ENCODE assay signal across 11 cellular contexts in the genomic region with DNA sequence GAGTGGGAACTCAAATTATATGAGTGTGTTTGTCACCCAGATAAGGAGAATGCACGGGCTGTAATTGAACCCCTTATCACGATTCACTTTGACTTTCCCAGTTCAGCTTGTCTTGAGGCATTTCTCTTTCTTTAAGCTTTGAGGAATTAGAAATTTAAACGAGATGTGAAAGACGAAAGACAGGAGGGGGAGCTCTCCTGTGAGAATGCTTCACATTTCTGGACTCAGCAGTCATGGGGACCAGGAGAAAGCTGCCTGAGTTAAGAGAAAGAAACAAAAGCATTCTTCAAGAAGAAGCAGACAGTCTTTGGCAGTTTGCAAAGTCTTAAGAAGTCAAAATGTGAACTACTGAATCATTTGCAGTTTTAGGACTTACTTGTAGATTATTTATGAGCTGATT.
DNase-seq lines count a peak whose midpoint lies in the region; ATAC-seq, FAIRE-seq and TF ChIP-seq lines count a peak whose summit lies in the region.
"Had no signal": no experiment of that assay in that cellular context is flagged by ENCODE, and none has a peak within 500 bp of the region (broad histone marks: within the 10 kb centered on the region; RNA-seq: fewer than 3 reads in every experiment).

No MANE protein-coding gene starts in this region.

- TF ChIP-seq EP300 in stomach (IDR thresholded peaks at IDR 0.05) = no peak

- 10 to 17% (median 10%) methylated on average over 4 of the region's 4 CpGs for WGBS in stomach, 5 donors

- CTCF ChIA-PET in AG04450 (lab: Charles Lee) = interaction anchor here (0.6 to 1.9 kb wide), 17 partner anchors 10 to 1629 kb away, joined by 3 to 24 read pairs (median 4); no protein-coding TSS in a partner anchor

- POLR2A ChIA-PET in AG04450 (lab: Yijun Ruan, JAX) = no interaction called here

- FAIRE-seq in bronchial epithelial cell (lab: Jason Lieb, UNC) = no peak

- peak; percentile 38 for ATAC-seq in left lung

- H3K27me3 ChIP-seq in AG04450 (ENCODE audit: control insufficient read depth, insufficient read depth, low read length) (no peaks in the 10 kb centered on the region), bronchial epithelial cell (ENCODE audit: control insufficient read depth, insufficient read depth, low read length) (no peaks in the 10 kb centered on the region), left lung (no peaks in the 10 kb centered on the region), stomach (no peaks in the 10 kb centered on the region)
- H3K27me3 ChIP-seq: SJCRH30 had no signal

- H3K27ac ChIP-seq in AG04450 (ENCODE audit: low read depth, low read length) (no peak overlapping the region), left lung (no peak overlapping the region), stomach (no peak overlapping the region)
- H3K27ac ChIP-seq: epithelial cell of prostate, SJCRH30 had no signal

- peak; percentile 50 for TF ChIP-seq CTCF in AG04450 (IDR thresholded peaks at IDR 0.05; ENCODE audit: low read depth, low read length)
- no peak for TF ChIP-seq CTCF in bronchial epithelial cell (IDR thresholded peaks at IDR 0.05; ENCODE audit: insufficient read depth, low read length, severe bottlenecking)
- TF ChIP-seq CTCF in left lung (IDR thresholded peaks at IDR 0.05) = peak in 1 of 2 donors; percentile 10
- no peak for TF ChIP-seq CTCF in stomach (IDR thresholded peaks at IDR 0.05)

- no peak overlapping the region for H3K4me3 ChIP-seq in AG04450 (ENCODE audit: low read depth, low read length)
- H3K4me3 ChIP-seq in bronchial epithelial cell (ENCODE audit: low read depth, low read length) = no peak overlapping the region
- H3K4me3 ChIP-seq in left lung = no peak overlapping the region
- no peak overlapping the region for H3K4me3 ChIP-seq in stomach
- H3K4me3 ChIP-seq: SJCRH30 had no signal

- DNase-seq in AG04450 (ENCODE audit: low read depth, low spot score) = peak; percentile 29
- DNase-seq in HT-29 (ENCODE audit: low spot score) = peak; percentile 33
- peak; percentile 21 for DNase-seq in bronchial epithelial cell (ENCODE audit: low read depth)
- no peak for DNase-seq in left lung
- no peak for DNase-seq in stomach
- no peak for DNase-seq in NCI-H128 (lab: John Stamatoyannopoulos, UW; ENCODE audit: unreplicated experiment)
- no peak for DNase-seq in NCI-H1436 (lab: John Stamatoyannopoulos, UW)
- no peak for DNase-seq in D341Med (ENCODE audit: low spot score)
- DNase-seq: activated CD4-positive, alpha-beta T cell treated with anti-CD3 and anti-CD28 coated beads, Interleukin-2, amount 50 U/mL, for 48 hours; SJCRH30 had no signal

- no peaks in the 10 kb centered on the region for H3K4me1 ChIP-seq in left lung
- peaks cover 0 to 10% (median 0%) of the 10 kb centered on the region in 4 donors for H3K4me1 ChIP-seq in stomach
- H3K4me1 ChIP-seq: SJCRH30 had no signal

- H3K9me3 ChIP-seq in AG04450 (ENCODE audit: control insufficient read depth, insufficient read depth, low read length) = no peaks in the 10 kb centered on the region
- H3K9me3 ChIP-seq in left lung = no peaks in the 10 kb centered on the region
- H3K9me3 ChIP-seq in stomach = no peaks in the 10 kb centered on the region
- H3K9me3 ChIP-seq: SJCRH30 had no signal

- intact Hi-C loops in left lung (cut with DNase I) = no loop called here
- intact Hi-C loops in stomach (cut with DNase I; ENCODE audit: low total_unique reads) = no loop called here

- no peak for TF ChIP-seq POLR2A in stomach (IDR thresholded peaks at IDR 0.05)

- H3K36me3 ChIP-seq in bronchial epithelial cell (ENCODE audit: control insufficient read depth, insufficient read depth, low read length) (no peaks in the 10 kb centered on the region), left lung (no peaks in the 10 kb centered on the region), stomach (no peaks in the 10 kb centered on the region)
- H3K36me3 ChIP-seq: SJCRH30 had no signal

Comparison
In these comparisons a context has a peak if more than half of its experiments do, and no peak if none do; other contexts are left out.
1. DNase-seq: peak in AG04450 (single experiment), HT-29 (single experiment) and bronchial epithelial cell (single experiment); none in left lung (0 of 2), stomach (single experiment), NCI-H128 (single experiment), NCI-H1436 (single experiment) and D341Med (single experiment).